1 cellular context compared by ENCODE assay signal in the genomic region with DNA sequence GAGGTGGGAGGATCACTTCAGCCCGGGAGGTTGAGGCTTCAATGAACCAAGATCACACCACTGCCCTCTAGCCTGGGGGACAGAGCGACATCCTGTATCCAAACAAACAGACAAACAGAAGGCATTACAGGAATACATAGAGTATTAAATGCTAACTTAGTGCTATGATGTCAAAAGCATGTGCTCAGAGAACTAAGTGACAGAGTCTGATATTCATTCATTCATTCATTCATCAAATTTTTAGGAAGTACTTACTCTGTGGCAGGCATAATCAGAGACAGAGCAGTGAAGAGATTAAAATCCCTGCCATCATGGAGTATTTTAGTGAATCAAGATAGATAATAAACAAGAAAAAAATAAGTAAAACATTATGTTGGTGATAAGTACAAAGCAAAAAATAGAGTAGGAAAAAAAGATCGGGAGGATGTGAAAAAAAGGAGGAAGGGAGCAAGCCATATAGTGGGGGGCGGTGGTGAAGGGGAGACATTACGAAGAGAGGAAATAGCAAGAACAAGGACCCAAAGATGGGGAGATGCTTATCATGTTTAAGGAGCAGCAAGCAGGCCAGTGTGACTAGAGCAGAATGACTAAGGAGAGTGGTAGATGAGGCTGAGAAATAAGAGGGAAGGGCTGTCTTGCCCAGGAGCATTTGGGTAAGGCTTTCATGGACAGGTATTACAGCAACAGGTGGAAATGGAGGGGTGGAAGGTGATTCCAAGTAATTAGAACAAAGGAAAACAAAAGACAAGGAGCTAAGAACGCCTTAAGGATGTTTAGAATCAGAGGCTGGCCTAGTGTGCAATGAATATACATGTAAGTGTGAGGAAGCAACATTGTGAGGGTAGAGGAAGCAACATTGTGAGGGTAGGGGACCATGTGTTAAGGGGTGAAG.
TF ChIP-seq lines count a peak whose summit lies in the region.

No MANE protein-coding gene starts in this region.

TF ChIP-seq in HCT116, 20 proteins besides CTCF, POLR2A, EP300 and RAD21 (continued from another document):
- no peak for TF ChIP-seq ATF3 (IDR thresholded peaks at IDR 0.05)
- TF ChIP-seq TCF7L2 (IDR thresholded peaks at IDR 0.05; ENCODE audit: borderline replicate concordance, extremely low read depth, insufficient read depth, insufficient read length) = no peak
- no peak for TF ChIP-seq SRF (IDR thresholded peaks at IDR 0.05; ENCODE audit: low read depth)
- TF ChIP-seq ZFX (IDR thresholded peaks at IDR 0.05) = no peak
- no peak for TF ChIP-seq POLR2AphosphoS5 (IDR thresholded peaks at IDR 0.05; ENCODE audit: low read depth, low read length)
- TF ChIP-seq CEBPB (IDR thresholded peaks at IDR 0.05; ENCODE audit: low read depth) = no peak
- no peak for TF ChIP-seq JUND (IDR thresholded peaks at IDR 0.05)
- no peak for TF ChIP-seq ZNF274 (IDR thresholded peaks at IDR 0.05; ENCODE audit: low read depth, low read length)
